9 cellular contexts compared by ENCODE assay signal in the genomic region with DNA sequence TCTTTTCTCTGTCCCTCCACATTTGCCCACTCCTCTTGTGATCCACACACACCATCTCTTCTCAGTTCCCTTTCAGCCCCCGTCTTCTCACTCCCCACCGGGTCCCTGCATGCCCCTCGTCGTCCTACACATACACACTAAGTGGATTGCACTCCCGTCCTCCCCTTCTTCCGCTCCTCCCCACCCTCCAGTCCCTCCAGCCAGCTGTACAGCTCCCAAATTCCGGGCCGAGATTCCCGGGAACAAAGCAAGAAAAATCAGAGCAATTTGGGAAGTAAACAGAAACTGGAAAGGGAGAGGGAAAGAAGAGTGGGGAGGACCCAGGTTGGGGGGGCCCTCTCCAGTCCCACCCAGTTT. TPM values are rescaled to one million over a fixed set of nuclear protein-coding genes. Genes with fewer than 3 reads are reported as not detected.
A peak's percentile ranks its signal among the peaks of the same experiment; 100 is the strongest.
DNase-seq lines count a peak whose midpoint lies in the region; ATAC-seq, FAIRE-seq and TF ChIP-seq lines count a peak whose summit lies in the region.
"Had no signal": no experiment of that assay in that cellular context is flagged by ENCODE, and none has a peak within 500 bp of the region (broad histone marks: within the 10 kb centered on the region; RNA-seq: fewer than 3 reads in every experiment).

No MANE protein-coding gene starts in this region.

- no peak for DNase-seq in stimulated activated naive CD8-positive, alpha-beta T cell treated with anti-CD3 and anti-CD28 coated beads, Interleukin-15, Interleukin-2, amounts not matched to agents 100 U/mL and 50 U/mL, for 24 hours
- peak; percentile 39 for DNase-seq in astrocyte (ENCODE audit: low read depth)
- DNase-seq in iPS-NIHi7 (ENCODE audit: extremely low spot score): peak; percentile 39
- no peak for DNase-seq in globus pallidus (ENCODE audit: low spot score)
- no peak for DNase-seq in NCI-H187 treated with DMSO at 0.1 percent for 48 hours (lab: John Stamatoyannopoulos, UW)

- no peaks in the 10 kb centered on the region for H3K27me3 Mint-ChIP-seq in stimulated activated naive CD8-positive, alpha-beta T cell treated with anti-CD3 and anti-CD28 coated beads, Interleukin-15, Interleukin-2, amounts not matched to agents 100 ng/mL and 50 ng/mL, for 24 hours
- H3K27me3 Mint-ChIP-seq in astrocyte (ENCODE audit: low read depth, unreplicated experiment): peaks cover 22% of the 10 kb centered on the region

- peak overlapping the region; percentile 88 for H3K27ac ChIP-seq in astrocyte (ENCODE audit: low read depth, low read length)
- peak overlapping the region; percentile 80 for H3K27ac ChIP-seq in stomach smooth muscle (ENCODE audit: low read length)

- H2AFZ ChIP-seq in astrocyte (ENCODE audit: low read depth, low read length): peak overlapping the region; percentile 85

- no peak for ATAC-seq in stimulated activated naive CD8-positive, alpha-beta T cell treated with anti-CD3 and anti-CD28 coated beads, Interleukin-15, Interleukin-2, amounts not matched to agents 100 U/mL and 50 U/mL, for 24 hours
- ATAC-seq in GM21723 (IDR thresholded peaks at IDR 0.05; ENCODE audit: unreplicated experiment): no peak

- H4K20me1 ChIP-seq in astrocyte (ENCODE audit: insufficient read depth, low read length): no peaks in the 10 kb centered on the region

- peaks cover 51% of the 10 kb centered on the region for H3K4me1 Mint-ChIP-seq in stimulated activated naive CD8-positive, alpha-beta T cell treated with anti-CD3 and anti-CD28 coated beads, Interleukin-15, Interleukin-2, amounts not matched to agents 100 ng/mL and 50 ng/mL, for 24 hours (ENCODE audit: low read depth)
- H3K4me1 Mint-ChIP-seq in astrocyte (ENCODE audit: low read depth, unreplicated experiment): peaks cover 23% of the 10 kb centered on the region

- TF ChIP-seq CTCF in astrocyte (IDR thresholded peaks at IDR 0.05; ENCODE audit: insufficient read depth, low read depth, low read length): no peak

- H3K9me3 Mint-ChIP-seq in stimulated activated naive CD8-positive, alpha-beta T cell treated with anti-CD3 and anti-CD28 coated beads, Interleukin-15, Interleukin-2, amounts not matched to agents 100 ng/mL and 50 ng/mL, for 24 hours: no peaks in the 10 kb centered on the region
- peaks cover 2% of the 10 kb centered on the region for H3K9me3 Mint-ChIP-seq in astrocyte (ENCODE audit: unreplicated experiment)

- no peaks in the 10 kb centered on the region for H3K79me2 ChIP-seq in astrocyte (ENCODE audit: insufficient read depth, low read length)

- no peak for FAIRE-seq in astrocyte (lab: Jason Lieb, UNC)
- FAIRE-seq: islet of Langerhans had no signal

- H3K4me3 ChIP-seq in astrocyte (ENCODE audit: insufficient read depth, low read depth, low read length) (peak overlapping the region; percentile 65), stomach smooth muscle (ENCODE audit: low read length in 2 of 2) (peak overlapping the region; percentile 67 to 85)

- H3K4me3 Mint-ChIP-seq in stimulated activated naive CD8-positive, alpha-beta T cell treated with anti-CD3 and anti-CD28 coated beads, Interleukin-15, Interleukin-2, amounts not matched to agents 100 ng/mL and 50 ng/mL, for 24 hours: peak overlapping the region; percentile 71
- peak overlapping the region; percentile 78 for H3K4me3 Mint-ChIP-seq in astrocyte (ENCODE audit: unreplicated experiment)

- peak overlapping the region; percentile 96 for H3K4me2 ChIP-seq in astrocyte (ENCODE audit: low read length)

- H3K36me3 ChIP-seq in astrocyte (ENCODE audit: insufficient read depth, low read length): no peaks in the 10 kb centered on the region
- peaks cover 0 to 3% of the 10 kb centered on the region in 2 donors for H3K36me3 ChIP-seq in stomach smooth muscle (ENCODE audit: control insufficient read depth in 2 of 2, insufficient read depth in 2 of 2, low read length in 2 of 2)

- peak overlapping the region; percentile 37 for H3K27ac Mint-ChIP-seq in stimulated activated naive CD8-positive, alpha-beta T cell treated with anti-CD3 and anti-CD28 coated beads, Interleukin-15, Interleukin-2, amounts not matched to agents 100 ng/mL and 50 ng/mL, for 24 hours
- H3K27ac Mint-ChIP-seq in astrocyte (ENCODE audit: unreplicated experiment): peak overlapping the region; percentile 7

- H3K4me1 ChIP-seq in astrocyte (ENCODE audit: insufficient read depth, low read length) (peaks cover 31% of the 10 kb centered on the region), stomach smooth muscle (ENCODE audit: control insufficient read depth, insufficient read depth, low read length) (peaks cover 36% of the 10 kb centered on the region)

- H3K36me3 Mint-ChIP-seq in stimulated activated naive CD8-positive, alpha-beta T cell treated with anti-CD3 and anti-CD28 coated beads, Interleukin-15, Interleukin-2, amounts not matched to agents 100 ng/mL and 50 ng/mL, for 24 hours (ENCODE audit: low read depth): no peaks in the 10 kb centered on the region
- no peaks in the 10 kb centered on the region for H3K36me3 Mint-ChIP-seq in astrocyte (ENCODE audit: low read depth, unreplicated experiment)

- peak overlapping the region; percentile 82 for H3K9ac ChIP-seq in astrocyte (ENCODE audit: low read length)
- peak overlapping the region; percentile 66 to 70 for H3K9ac ChIP-seq in stomach smooth muscle (ENCODE audit: low read length in 2 of 2)

- no peaks in the 10 kb centered on the region for H3K9me3 ChIP-seq in astrocyte (ENCODE audit: insufficient read depth, low read depth, low read length)
- no peaks in the 10 kb centered on the region for H3K9me3 ChIP-seq in stomach smooth muscle (ENCODE audit: control insufficient read depth in 2 of 2, low read length in 2 of 2)

- no peaks in the 10 kb centered on the region for H3K27me3 ChIP-seq in astrocyte (ENCODE audit: insufficient read depth, low read length)
- H3K27me3 ChIP-seq in stomach smooth muscle (ENCODE audit: control insufficient read depth in 1 of 2, insufficient read depth in 2 of 2, low read length in 2 of 2): no peaks in the 10 kb centered on the region

RNA-seq across cellular contexts. Expression of gene IGFBP6, which starts 0.3 kb away (rescaled TPM):
- 20.8 and 26.3 TPM in 2 replicates for total RNA-seq in astrocyte

RNA-seq across cellular contexts. Expression of gene SOAT2, which starts 6.1 kb away (rescaled TPM):
- not detected in 2 replicates for total RNA-seq in astrocyte

RNA-seq across cellular contexts. Expression of gene SPRYD3, which starts 18.0 kb away (rescaled TPM):
- 21.8 and 22.8 TPM in 2 replicates for total RNA-seq in astrocyte

RNA-seq across cellular contexts. Expression of gene TNS2, which starts 47.3 kb away (rescaled TPM):
- 15.4 and 21.1 TPM in 2 replicates for total RNA-seq in astrocyte

Comparison
In these comparisons a context has a peak if more than half of its experiments do, and no peak if none do; other contexts are left out.
1. DNase-seq: peak in astrocyte (single experiment) and iPS-NIHi7 (single experiment); none in stimulated activated naive CD8-positive, alpha-beta T cell treated with anti-CD3 and anti-CD28 coated beads, Interleukin-15, Interleukin-2, amounts not matched to agents 100 U/mL and 50 U/mL, for 24 hours (single experiment), globus pallidus (single experiment) and NCI-H187 treated with DMSO at 0.1 percent for 48 hours (single experiment).